25 cellular contexts compared by ENCODE assay signal in genomic region chr3:50230833-50231125, GRCh38. TPM values are rescaled to one million over a fixed set of nuclear protein-coding genes. Genes with fewer than 3 reads are reported as not detected.
DNase-seq lines count a peak whose midpoint lies in the region; ATAC-seq and TF ChIP-seq lines count a peak whose summit lies in the region.
"Had no signal": no experiment of that assay in that cellular context is flagged by ENCODE, and none has a peak within 500 bp of the region (broad histone marks: within the 10 kb centered on the region; RNA-seq: fewer than 3 reads in every experiment).

No MANE protein-coding gene starts in this region.

- H2AFZ ChIP-seq in IMR-90 (replicated peaks; ENCODE audit: low read length, poor library complexity), result peak overlapping the region; percentile 58

- H3K27ac ChIP-seq in IMR-90 (ENCODE audit: insufficient read depth, low read length) (no peak overlapping the region), lower lobe of right lung (peak overlapping the region; percentile 58), upper lobe of left lung (peak overlapping the region in 3 of 4 donors; percentile 36 to 71 (median 67)), right lobe of liver (no peak overlapping the region)
- H3K27ac ChIP-seq: SK-N-MC, tibial artery had no signal

- H2BK5ac ChIP-seq in IMR-90 (ENCODE audit: low read depth, low read length, poor library complexity, severe bottlenecking), result no peak overlapping the region

- no peaks in the 10 kb centered on the region for H3K9me3 Mint-ChIP-seq in activated B cell treated with CpG ODN at 0.5 μM for 24 hours
- H3K9me3 Mint-ChIP-seq: activated naive CD8-positive, alpha-beta T cell treated with anti-CD3 and anti-CD28 coated beads for 36 hours; activated T-cell treated with anti-CD3 and anti-CD28 coated beads, Interleukin-2, amount 50 U/mL, for 72 hours had no signal

- no peak overlapping the region for H4K8ac ChIP-seq in IMR-90 (ENCODE audit: low read depth in 2 of 2, low read length in 2 of 2)

- TF ChIP-seq RAD21 in IMR-90 (IDR thresholded peaks at IDR 0.05; ENCODE audit: low read length), result no peak

- intact Hi-C loops in IMR-90 (cut with micrococcal nuclease) (no loop called here), activated B cell treated with CpG ODN at 0.5 μM for 24 hours (cut with micrococcal nuclease) (loop anchor here (10.0 kb wide), 1 partner anchor 426 kb away; the partner anchor contains the start of gene INKA1), lower lobe of right lung (cut with DNase I) (no loop called here), right lobe of liver (cut with DNase I) (no loop called here)

- BruUV-seq in IMR-90 (replicated peaks; lab: Mats Ljungman, UMichigan), result no TSS peak

- TF ChIP-seq CTCF in IMR-90 (conservative IDR thresholded peaks at IDR 0.05; ENCODE audit: low read depth, low read length) (no peak), activated B cell treated with CpG ODN at 0.5 μM for 24 hours (IDR thresholded peaks at IDR 0.05) (no peak), lower lobe of right lung (IDR thresholded peaks at IDR 0.05) (no peak), upper lobe of left lung (IDR thresholded peaks at IDR 0.05) (no peak), right lobe of liver (IDR thresholded peaks at IDR 0.05) (no peak)

- H3K9me1 ChIP-seq in IMR-90 (ENCODE audit: insufficient read depth, low read length), result peaks cover 9% of the 10 kb centered on the region; the same call in 1 of the 2 replicates

- no peak for TF ChIP-seq EP300 in upper lobe of left lung (IDR thresholded peaks at IDR 0.05)

- no peak overlapping the region for H3K9ac ChIP-seq in IMR-90 (ENCODE audit: low read depth, low read length)

- H3K9me3 ChIP-seq in IMR-90 (ENCODE audit: control insufficient read depth, insufficient read depth, low read length) (no peaks in the 10 kb centered on the region), lower lobe of right lung (no peaks in the 10 kb centered on the region), upper lobe of left lung (no peaks in the 10 kb centered on the region), right lobe of liver (no peaks in the 10 kb centered on the region)
- H3K9me3 ChIP-seq: BE2C, breast epithelium, tibial artery had no signal

- DNase-seq in IMR-90, result peak; percentile 63
- no peak for DNase-seq in activated B cell treated with CpG ODN at 0.5 μM for 24 hours
- no peak for DNase-seq in lower lobe of right lung
- no peak for DNase-seq in upper lobe of left lung
- DNase-seq in GM19238 (ENCODE audit: insufficient read length, low spot score), result no peak
- no peak for DNase-seq in right lobe of liver
- DNase-seq in Ammon's horn (ENCODE audit: low spot score), result no peak
- DNase-seq: activated CD4-positive, alpha-beta T cell treated with anti-CD3 and anti-CD28 coated beads for 1 hour; activated naive CD8-positive, alpha-beta T cell treated with anti-CD3 and anti-CD28 coated beads for 36 hours; activated T-cell treated with anti-CD3 and anti-CD28 coated beads, Interleukin-2, amount 50 U/mL, for 72 hours; BE2C; DMS 273 treated with DMSO at 0.1 percent for 48 hours; HCEC 1CT; NCI-H187; NCI-H774; T-helper 9 cell; tibial artery had no signal

- TF ChIP-seq POLR2A in IMR-90 (IDR thresholded peaks at IDR 0.05; ENCODE audit: low read depth, low read length) (no peak), upper lobe of left lung (IDR thresholded peaks at IDR 0.05) (no peak), right lobe of liver (IDR thresholded peaks at IDR 0.05) (no peak)

- WGBS in IMR-90 (ENCODE audit: extremely low coverage in 2 of 2, insufficient read length in 1 of 2), 2 experiments, result 100% methylated on average over 1 of the region's 3 CpGs; no CpG with 5 or more reads in 1 of the 2 experiments
- 76 to 93% methylated on average over 3 of the region's 3 CpGs for WGBS in upper lobe of left lung, 2 donors
- WGBS in right lobe of liver (ENCODE audit: insufficient coverage, low coverage, low lambda C conversion rate, missing lambda C conversion rate), result 77% methylated on average over 3 of the region's 3 CpGs

- H3K36me3 Mint-ChIP-seq in activated B cell treated with CpG ODN at 0.5 μM for 24 hours (ENCODE audit: low read depth), result no peaks in the 10 kb centered on the region
- H3K36me3 Mint-ChIP-seq: activated naive CD8-positive, alpha-beta T cell treated with anti-CD3 and anti-CD28 coated beads for 36 hours had no signal

- no peak overlapping the region for H3K56ac ChIP-seq in IMR-90 (ENCODE audit: extremely low read depth, insufficient read depth, low read length)

- H3K4me1 Mint-ChIP-seq in activated B cell treated with CpG ODN at 0.5 μM for 24 hours, result peaks cover 57% of the 10 kb centered on the region

- peaks cover 0 to 18% of the 10 kb centered on the region in 2 experiments; a peak in 2 of 4 replicates for H3K79me1 ChIP-seq in IMR-90 (ENCODE audit: low read depth in 1 of 2, low read length in 2 of 2)

- no peak overlapping the region for H2BK120ac ChIP-seq in IMR-90 (ENCODE audit: low read depth, low read length)

- H3K27ac Mint-ChIP-seq in activated B cell treated with CpG ODN at 0.5 μM for 24 hours, result peak overlapping the region; percentile 56
- H3K27ac Mint-ChIP-seq: activated naive CD8-positive, alpha-beta T cell treated with anti-CD3 and anti-CD28 coated beads for 36 hours; activated T-cell treated with anti-CD3 and anti-CD28 coated beads, Interleukin-2, amount 50 U/mL, for 72 hours had no signal

- in situ Hi-C loops in IMR-90 (cut with MboI; ENCODE audit: low sequenced_read_pairs), result no loop called here

- H3K18ac ChIP-seq in IMR-90 (ENCODE audit: low read depth, low read length), result no peak overlapping the region

- H3K14ac ChIP-seq in IMR-90 (replicated peaks; ENCODE audit: low read depth, low read length), result no peak overlapping the region

- dilution Hi-C loops in IMR-90 (cut with HindIII; ENCODE audit: low sequenced_read_pairs, unreplicated experiment), result no loop called here

- no peaks in the 10 kb centered on the region for H4K20me1 ChIP-seq in IMR-90 (ENCODE audit: insufficient read depth, low read length)

- POLR2A ChIA-PET in IMR-90 (lab: Charles Lee; ENCODE audit: unreplicated experiment), result no interaction called here
- POLR2A ChIA-PET in activated B cell treated with CpG ODN at 0.5 μM for 24 hours (lab: Charles Lee), result interaction anchor here (0.6 to 6.3 kb wide), 3 partner anchors 11 to 116 kb away, joined by 5 to 66 read pairs (median 49); no protein-coding TSS in a partner anchor

- H3K23ac ChIP-seq in IMR-90 (ENCODE audit: low read depth, low read length), result no peak overlapping the region; the same call in 1 of the 2 replicates

- H3K27me3 ChIP-seq in IMR-90 (ENCODE audit: control insufficient read depth, insufficient read depth, low read length), result no peaks in the 10 kb centered on the region
- H3K27me3 ChIP-seq in lower lobe of right lung (ENCODE audit: low read depth), result no peaks in the 10 kb centered on the region
- no peaks in the 10 kb centered on the region for H3K27me3 ChIP-seq in upper lobe of left lung
- H3K27me3 ChIP-seq in right lobe of liver, result no peaks in the 10 kb centered on the region
- H3K27me3 ChIP-seq: BE2C, breast epithelium, tibial artery had no signal

- H3K4me1 ChIP-seq in IMR-90 (ENCODE audit: control insufficient read depth, insufficient read depth, low read length) (peaks cover 7% of the 10 kb centered on the region), lower lobe of right lung (peaks cover 42% of the 10 kb centered on the region), upper lobe of left lung (peaks cover 32 to 46% (median 38%) of the 10 kb centered on the region in 4 donors), right lobe of liver (peaks cover 0 to 19% (median 0%) of the 10 kb centered on the region in 4 donors)
- H3K4me1 ChIP-seq: BE2C had no signal

- H3K36me3 ChIP-seq in IMR-90 (ENCODE audit: control insufficient read depth, insufficient read depth, low read length) (no peaks in the 10 kb centered on the region), lower lobe of right lung (no peaks in the 10 kb centered on the region), upper lobe of left lung (no peaks in the 10 kb centered on the region), right lobe of liver (no peaks in the 10 kb centered on the region)
- H3K36me3 ChIP-seq: BE2C, breast epithelium, tibial artery had no signal

- no peak for ATAC-seq in IMR-90 (ENCODE audit: low read depth)
- ATAC-seq in activated B cell treated with CpG ODN at 0.5 μM for 24 hours (ENCODE audit: low read depth), result no peak
- no peak for ATAC-seq in lower lobe of right lung
- no peak for ATAC-seq in upper lobe of left lung (ENCODE audit: low FRiP score in 2 of 2)
- ATAC-seq in right lobe of liver, result no peak
- ATAC-seq: activated T-cell treated with anti-CD3 and anti-CD28 coated beads, Interleukin-2, amount 50 U/mL, for 72 hours; GM12878 had no signal

- H3K4me2 ChIP-seq in IMR-90 (ENCODE audit: low read depth, low read length), result no peak overlapping the region

- H3K4me3 ChIP-seq in IMR-90 (ENCODE audit: insufficient read depth, low read depth, low read length) (no peak overlapping the region), lower lobe of right lung (peak overlapping the region; percentile 21), upper lobe of left lung (no peak overlapping the region), right lobe of liver (no peak overlapping the region)
- H3K4me3 ChIP-seq: breast epithelium, GM12878, SK-N-MC, tibial artery had no signal

- peak overlapping the region; percentile 76 for H2AK9ac ChIP-seq in IMR-90 (replicated peaks; ENCODE audit: low read depth, low read length, poor library complexity)

- H2AK5ac ChIP-seq in IMR-90 (ENCODE audit: low read depth, low read length), result no peak overlapping the region; the same call in 1 of the 2 replicates

- no peak overlapping the region for H2BK20ac ChIP-seq in IMR-90 (ENCODE audit: low read depth, low read length)

- H3K4ac ChIP-seq in IMR-90 (ENCODE audit: low read depth, low read length), result no peak overlapping the region

- H4K5ac ChIP-seq in IMR-90 (ENCODE audit: low read depth, low read length), result no peak overlapping the region

- peak overlapping the region; percentile 17 for H3K4me3 Mint-ChIP-seq in activated B cell treated with CpG ODN at 0.5 μM for 24 hours
- H3K4me3 Mint-ChIP-seq: activated naive CD8-positive, alpha-beta T cell treated with anti-CD3 and anti-CD28 coated beads for 36 hours; activated T-cell treated with anti-CD3 and anti-CD28 coated beads, Interleukin-2, amount 50 U/mL, for 72 hours had no signal

- no peak overlapping the region for H2BK15ac ChIP-seq in IMR-90 (ENCODE audit: low read depth, low read length)

- H3K27me3 Mint-ChIP-seq in activated B cell treated with CpG ODN at 0.5 μM for 24 hours, result no peaks in the 10 kb centered on the region
- H3K27me3 Mint-ChIP-seq: activated naive CD8-positive, alpha-beta T cell treated with anti-CD3 and anti-CD28 coated beads for 36 hours had no signal

- CTCF ChIA-PET in IMR-90 (lab: Yijun Ruan, JAX), result no interaction called here
- CTCF ChIA-PET in activated B cell treated with CpG ODN at 0.5 μM for 24 hours (lab: Charles Lee), result interaction anchor here (7.3 to 8.1 kb wide), 2 partner anchors 9 to 18 kb away, joined by 76 to 104 read pairs; partner anchors contain the start of gene GNAI2

- H4K91ac ChIP-seq in IMR-90 (ENCODE audit: insufficient read depth, low read depth, low read length), result no peak overlapping the region

RNA-seq across cellular contexts. Expression of gene GNAI2, which starts 5.2 kb away (rescaled TPM):
- total RNA-seq in IMR-90 (2012; rRNA removed) (816 and 867 TPM in 2 replicates), activated B cell treated with CpG ODN at 0.5 μM for 24 hours (281 and 295 TPM in 2 replicates), lower lobe of right lung (372 TPM), upper lobe of left lung (100 to 1,000 TPM; 191 to 440 (median 295) TPM), right lobe of liver (100 to 1,000 TPM in 2 of 6 experiments, 10 to 100 TPM in 4; 73.3 to 125 (median 98.7) TPM)
- polyA plus RNA-seq in IMR-90 (2012; rRNA removed), result 1,079 and 1,150 TPM in 2 replicates
- 411 and 787 TPM in 2 replicates for polyA plus RNA-seq in IMR-90 (2012; cell fraction: cytosol; rRNA removed)
- 281 and 349 TPM in 2 replicates for polyA plus RNA-seq in IMR-90 (2012; cell fraction: nucleus; rRNA removed; ENCODE audit: low replicate concordance)

RNA-seq across cellular contexts. Expression of gene SLC38A3, which starts 25.7 kb away (rescaled TPM):
- total RNA-seq in IMR-90 (2012; rRNA removed) (0.36 TPM in 1 of 2 replicates, not detected in the other), activated B cell treated with CpG ODN at 0.5 μM for 24 hours (not detected in 2 replicates), lower lobe of right lung (not detected), upper lobe of left lung (under 1 TPM in 2 of 6 donors, not detected in 4; 0.15 to 0.17 TPM), right lobe of liver (100 to 1,000 TPM in 4 of 6 experiments, 10 to 100 TPM in 2; 77.7 to 311 (median 190) TPM)
- 0.12 and 0.36 TPM in 2 replicates for polyA plus RNA-seq in IMR-90 (2012; rRNA removed)
- 0.04 and 0.15 TPM in 2 replicates for polyA plus RNA-seq in IMR-90 (2012; cell fraction: cytosol; rRNA removed)
- polyA plus RNA-seq in IMR-90 (2012; cell fraction: nucleus; rRNA removed; ENCODE audit: low replicate concordance), result 0.37 and 0.78 TPM in 2 replicates
- total RNA-seq: activated T-cell treated with anti-CD3 and anti-CD28 coated beads, Interleukin-2, amount 50 U/mL, for 72 hours; epithelial cell of proximal tubule; GM12878; mononuclear cell had no signal

RNA-seq across cellular contexts. Expression of gene SEMA3B, which starts 38.2 kb away (rescaled TPM):
- 3.9 and 4.3 TPM in 2 replicates for total RNA-seq in IMR-90 (2012; rRNA removed)
- 29.3 and 34.3 TPM in 2 replicates for polyA plus RNA-seq in IMR-90 (2012; rRNA removed)
- 22.0 and 34.4 TPM in 2 replicates for polyA plus RNA-seq in IMR-90 (2012; cell fraction: cytosol; rRNA removed)
- 153 and 393 TPM in 2 replicates for polyA plus RNA-seq in IMR-90 (2012; cell fraction: nucleus; rRNA removed; ENCODE audit: low replicate concordance)
- 0.15 TPM in 1 of 2 replicates, not detected in the other for total RNA-seq in activated B cell treated with CpG ODN at 0.5 μM for 24 hours
- 77.6 TPM for total RNA-seq in lower lobe of right lung
- total RNA-seq in upper lobe of left lung, result 100 to 1,000 TPM in 5 of 6 donors, 10 to 100 TPM in 1; 98.3 to 242 (median 122) TPM
- 1 to 10 TPM; 1.7 to 4.5 (median 2.6) TPM for total RNA-seq in right lobe of liver

RNA-seq across cellular contexts. Expression of gene GNAT1, which starts 39.4 kb away (rescaled TPM):
- not detected in 2 replicates for total RNA-seq in IMR-90 (2012; rRNA removed)
- polyA plus RNA-seq in IMR-90 (2012; rRNA removed), result 0.04 TPM in 1 of 2 replicates, not detected in the other
- polyA plus RNA-seq in IMR-90 (2012; cell fraction: cytosol; rRNA removed), result not detected in 2 replicates
- polyA plus RNA-seq in IMR-90 (2012; cell fraction: nucleus; rRNA removed; ENCODE audit: low replicate concordance), result 0.08 and 0.13 TPM in 2 replicates
- total RNA-seq in activated B cell treated with CpG ODN at 0.5 μM for 24 hours, result not detected in 2 replicates
- total RNA-seq in lower lobe of right lung, result not detected
- under 1 TPM in 2 of 6 donors, not detected in 4; 0.10 to 0.40 TPM for total RNA-seq in upper lobe of left lung
- under 1 TPM in 1 of 6 experiments, not detected in 5; 0.07 TPM for total RNA-seq in right lobe of liver
- total RNA-seq: activated CD8-positive, alpha-beta memory T cell treated with anti-CD3 and anti-CD28 coated beads for 36 hours; activated T-cell treated with anti-CD3 and anti-CD28 coated beads, Interleukin-2, amount 50 U/mL, for 72 hours; breast epithelium; dermis microvascular lymphatic vessel endothelial cell; epithelial cell of proximal tubule; GM12878; mononuclear cell had no signal
- polyA plus RNA-seq: GM12878 had no signal

RNA-seq across cellular contexts. Expression of gene LSMEM2, which starts 48.1 kb away (rescaled TPM):
- total RNA-seq in IMR-90 (2012; rRNA removed) (under 0.01 TPM in 2 replicates), activated B cell treated with CpG ODN at 0.5 μM for 24 hours (not detected in 2 replicates), lower lobe of right lung (not detected), upper lobe of left lung (under 1 TPM in 2 of 6 donors, not detected in 4; 0.14 to 0.59 TPM), right lobe of liver (not detected)
- polyA plus RNA-seq in IMR-90 (2012; rRNA removed), result not detected in 2 replicates
- polyA plus RNA-seq in IMR-90 (2012; cell fraction: cytosol; rRNA removed), result not detected in 2 replicates
- 0.37 and 0.52 TPM in 2 replicates for polyA plus RNA-seq in IMR-90 (2012; cell fraction: nucleus; rRNA removed; ENCODE audit: low replicate concordance)
- total RNA-seq: activated CD8-positive, alpha-beta memory T cell treated with anti-CD3 and anti-CD28 coated beads for 36 hours; activated naive CD8-positive, alpha-beta T cell treated with anti-CD3 and anti-CD28 coated beads for 36 hours; breast epithelium; dermis microvascular lymphatic vessel endothelial cell; epithelial cell of proximal tubule; GM12878; mononuclear cell; renal cortical epithelial cell had no signal

Comparison
In these comparisons a context has a peak if more than half of its experiments do, and no peak if none do; other contexts are left out.
1. H3K27ac ChIP-seq: peak in lower lobe of right lung (single experiment) and upper lobe of left lung (3 of 4); none in IMR-90 (single experiment) and right lobe of liver (0 of 3).
2. RNA of gene SLC38A3, which starts 25.7 kb away (total RNA-seq): 77.7 to 311 TPM in right lobe of liver; 0.36 TPM in IMR-90, 0.15 to 0.17 TPM in upper lobe of left lung, not detected in activated B cell treated with CpG ODN at 0.5 μM for 24 hours and not detected in lower lobe of right lung (single experiment); every median in the first group is over 10 times any median in the second.
3. RNA of gene SEMA3B, which starts 38.2 kb away (total RNA-seq): 98.3 to 242 TPM in upper lobe of left lung and 77.6 TPM in lower lobe of right lung (single experiment); 3.9 to 4.3 TPM in IMR-90, 1.7 to 4.5 TPM in right lobe of liver and 0.15 TPM in activated B cell treated with CpG ODN at 0.5 μM for 24 hours; every median in the first group is over 10 times any median in the second.